Comparison of ENCODE assay signal across 9 cellular contexts in the genomic region with DNA sequence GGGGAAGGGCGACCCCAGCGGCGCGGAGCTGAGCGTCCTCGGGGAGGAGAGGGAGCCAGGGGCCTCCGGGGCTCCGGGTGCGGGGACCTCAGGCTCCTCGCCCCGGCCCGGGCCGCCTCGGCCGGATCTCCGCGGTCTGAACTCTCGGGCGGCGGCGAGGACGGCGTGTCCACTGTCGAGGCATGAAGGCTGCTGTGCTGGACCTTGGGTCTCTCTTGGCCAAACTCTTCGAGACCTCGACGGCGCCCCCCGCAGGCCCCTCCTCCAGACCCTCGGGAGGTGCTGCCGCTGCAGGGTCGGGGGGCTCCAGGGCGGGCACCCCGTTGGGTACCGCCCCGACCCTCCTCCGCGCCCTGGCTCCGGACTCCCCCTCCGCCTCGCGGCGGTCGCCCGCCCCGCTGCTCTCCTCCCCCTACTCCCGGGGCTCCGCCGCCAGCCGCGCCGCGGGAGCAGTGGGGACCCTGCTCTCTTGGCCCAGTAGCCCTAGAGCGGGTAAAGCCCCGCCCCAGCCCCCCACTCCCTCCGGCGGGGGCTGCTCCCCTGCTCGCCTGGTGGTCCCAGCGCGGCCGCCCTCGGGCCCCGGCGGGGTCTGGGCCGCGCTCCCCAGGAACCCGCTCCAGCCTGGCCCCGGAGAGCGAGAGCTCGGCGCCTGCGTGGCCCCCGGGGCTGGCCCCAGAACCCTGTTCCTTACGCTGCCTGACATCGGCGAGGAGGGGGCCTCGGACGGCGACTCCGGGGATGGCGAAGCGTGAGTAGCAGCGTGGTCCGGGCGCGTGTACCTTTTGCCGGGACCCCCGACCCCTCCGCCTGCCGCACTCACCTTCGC. TPM values are rescaled to one million over a fixed set of nuclear protein-coding genes. Genes with fewer than 3 reads are reported as not detected.
A peak's percentile ranks its signal among the peaks of the same experiment; 100 is the strongest.
DNase-seq lines count a peak whose midpoint lies in the region; ATAC-seq and FAIRE-seq lines count a peak whose summit lies in the region.
"Had no signal": no experiment of that assay in that cellular context is flagged by ENCODE, and none has a peak within 500 bp of the region (broad histone marks: within the 10 kb centered on the region; RNA-seq: fewer than 3 reads in every experiment).

No MANE protein-coding gene starts in this region.

- H3K4me3 Mint-ChIP-seq in activated naive CD8-positive, alpha-beta T cell treated with anti-CD3 and anti-CD28 coated beads, Interleukin-2, amount 10 ng/mL, durations not matched to agents 7 days and 5 days, result peak overlapping the region; percentile 67

- H3K4me1 ChIP-seq in iPS-20b (ENCODE audit: insufficient read depth, low read length) (peaks cover 8% of the 10 kb centered on the region; the same call in 1 of the 2 replicates), small intestine (ENCODE audit: control insufficient read depth in 2 of 2, insufficient read depth in 1 of 2, low read depth in 1 of 2, low read length in 1 of 2) (no peaks in the 10 kb centered on the region)

- H3K27me3 ChIP-seq in iPS-20b (ENCODE audit: insufficient read depth, low read length) (peaks cover 42% of the 10 kb centered on the region), small intestine (ENCODE audit: control insufficient read depth in 2 of 2, insufficient read depth in 2 of 2, low read length in 2 of 2) (no peaks in the 10 kb centered on the region)

- 2% methylated on average over 58 to 91 of the region's 91 CpGs for WGBS in small intestine, 3 donors

- peaks cover 49% of the 10 kb centered on the region for H3K27me3 Mint-ChIP-seq in activated naive CD8-positive, alpha-beta T cell treated with anti-CD3 and anti-CD28 coated beads, Interleukin-2, amount 10 ng/mL, durations not matched to agents 7 days and 5 days

- H3K9me3 ChIP-seq in iPS-20b (ENCODE audit: insufficient read depth, low read depth, low read length) (no peaks in the 10 kb centered on the region), small intestine (ENCODE audit: control insufficient read depth, low read depth) (no peaks in the 10 kb centered on the region)

- H3K4me3 ChIP-seq in iPS-20b (ENCODE audit: low read length) (peak overlapping the region; percentile 61), small intestine (ENCODE audit: low read depth in 1 of 2, low read length in 2 of 2) (peak overlapping the region; percentile 61 to 86)

- no peak overlapping the region for H3K27ac Mint-ChIP-seq in activated naive CD8-positive, alpha-beta T cell treated with anti-CD3 and anti-CD28 coated beads, Interleukin-2, amount 10 ng/mL, durations not matched to agents 7 days and 5 days

- H3K9ac ChIP-seq in iPS-20b (ENCODE audit: low read depth, low read length), result peak overlapping the region; percentile 47; the same call in 1 of the 2 replicates

- H3K36me3 ChIP-seq in iPS-20b (ENCODE audit: insufficient read depth, low read depth, low read length), result no peaks in the 10 kb centered on the region
- no peaks in the 10 kb centered on the region for H3K36me3 ChIP-seq in small intestine (ENCODE audit: control insufficient read depth in 2 of 2, insufficient read depth in 2 of 2, low read length in 2 of 2)

- H3K27ac ChIP-seq in iPS-20b (ENCODE audit: low read length), result no peak overlapping the region
- H3K27ac ChIP-seq in small intestine (ENCODE audit: low read depth in 1 of 2, low read length in 1 of 2), result peak overlapping the region; percentile 41 to 55

- H3K36me3 Mint-ChIP-seq in activated naive CD8-positive, alpha-beta T cell treated with anti-CD3 and anti-CD28 coated beads, Interleukin-2, amount 10 ng/mL, durations not matched to agents 7 days and 5 days, result no peaks in the 10 kb centered on the region

- no peaks in the 10 kb centered on the region for H3K9me3 Mint-ChIP-seq in activated naive CD8-positive, alpha-beta T cell treated with anti-CD3 and anti-CD28 coated beads, Interleukin-2, amount 10 ng/mL, durations not matched to agents 7 days and 5 days

- H3K4me1 Mint-ChIP-seq in activated naive CD8-positive, alpha-beta T cell treated with anti-CD3 and anti-CD28 coated beads, Interleukin-2, amount 10 ng/mL, durations not matched to agents 7 days and 5 days, result peaks cover 2% of the 10 kb centered on the region

- DNase-seq in AG08395 (ENCODE audit: low spot score), result peak; percentile 16
- DNase-seq in activated naive CD8-positive, alpha-beta T cell treated with anti-CD3 and anti-CD28 coated beads, Interleukin-2, amount 10 ng/mL, durations not matched to agents 7 days and 5 days, result peak; percentile 32
- DNase-seq in small intestine, result peak; percentile 15
- DNase-seq in anterior cingulate cortex (lab: John Stamatoyannopoulos, UW), result no peak
- DNase-seq in activated effector memory CD4-positive, alpha-beta T cell treated with Interleukin-2 at 50 U/mL for 16 hours, result no peak

- no peak for FAIRE-seq in small intestine (lab: Jason Lieb, UNC)
- FAIRE-seq: GM18507 had no signal

- ATAC-seq in GM19035 (IDR thresholded peaks at IDR 0.05; ENCODE audit: unreplicated experiment), result peak; percentile 44
- ATAC-seq in HG03139 (IDR thresholded peaks at IDR 0.05; ENCODE audit: unreplicated experiment), result peak; percentile 30
- peak; percentile 47 for ATAC-seq in activated naive CD8-positive, alpha-beta T cell treated with anti-CD3 and anti-CD28 coated beads, Interleukin-2, amount 10 ng/mL, durations not matched to agents 7 days and 5 days (ENCODE audit: low read depth)

- POLR2A ChIA-PET in activated naive CD8-positive, alpha-beta T cell treated with anti-CD3 and anti-CD28 coated beads, Interleukin-2, amount 10 ng/mL, durations not matched to agents 7 days and 5 days (lab: Charles Lee), result no interaction called here

RNA-seq across cellular contexts. Expression of gene FAM149A, which starts 0.6 kb away (rescaled TPM):
- total RNA-seq in activated naive CD8-positive, alpha-beta T cell treated with anti-CD3 and anti-CD28 coated beads, Interleukin-2, amount 10 ng/mL, durations not matched to agents 7 days and 5 days, result 1 to 10 TPM in 1 of 2 experiments, under 1 TPM in 1; 0.88 to 1.4 TPM
- 10 to 100 TPM in 1 of 3 donors, 1 to 10 TPM in 2; 6.8 to 11.4 (median 7.6) TPM for polyA plus RNA-seq in small intestine

RNA-seq across cellular contexts. Expression of gene TLR3, which starts 36.2 kb away (rescaled TPM):
- 1 to 10 TPM; 1.1 to 1.8 TPM for total RNA-seq in activated naive CD8-positive, alpha-beta T cell treated with anti-CD3 and anti-CD28 coated beads, Interleukin-2, amount 10 ng/mL, durations not matched to agents 7 days and 5 days
- polyA plus RNA-seq in small intestine, result 1 to 10 TPM; 3.2 to 5.4 (median 3.8) TPM

Comparison
In these comparisons a context has a peak if more than half of its experiments do, and no peak if none do; other contexts are left out.
1. DNase-seq: peak in AG08395 (single experiment), activated naive CD8-positive, alpha-beta T cell treated with anti-CD3 and anti-CD28 coated beads, Interleukin-2, amount 10 ng/mL, durations not matched to agents 7 days and 5 days (single experiment) and small intestine (single experiment); none in anterior cingulate cortex (0 of 58) and activated effector memory CD4-positive, alpha-beta T cell treated with Interleukin-2 at 50 U/mL for 16 hours (single experiment).
2. Peak in every context shown above with its lines, with median percentiles within 50 percentile points of each other: ATAC-seq.